ENCODE assay signal across 18 cellular contexts in the genomic region with DNA sequence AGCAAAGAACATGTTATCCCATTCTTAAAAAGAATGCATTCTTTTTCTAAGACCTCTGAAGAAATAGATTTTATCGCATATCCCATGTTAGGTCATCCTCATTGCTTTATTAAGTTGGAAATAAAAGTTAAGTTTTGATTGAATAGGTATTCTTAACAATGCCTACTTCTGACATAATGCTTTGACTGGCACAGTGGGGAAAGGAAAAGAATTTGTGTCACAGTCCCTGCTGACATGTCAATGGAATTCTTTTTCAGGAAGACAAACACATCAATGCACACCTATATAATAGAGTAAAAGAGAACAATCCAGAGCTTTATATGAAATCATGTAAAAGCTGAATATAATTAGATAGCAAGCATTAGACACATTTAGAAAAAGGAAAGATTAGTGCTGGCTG.
"Had no signal": no experiment of that assay in that cellular context is flagged by ENCODE, and none has a peak within 500 bp of the region (broad histone marks: within the 10 kb centered on the region; RNA-seq: fewer than 3 reads in every experiment).

No MANE protein-coding gene starts in this region.

- H3K9me3 ChIP-seq: tibial artery had no signal

- DNase-seq: activated CD4-positive, alpha-beta T cell treated with anti-CD3 and anti-CD28 coated beads for 4 hours; activated CD4-positive, alpha-beta T cell treated with anti-CD3 and anti-CD28 coated beads, Interleukin-2, amount 50 U/mL, for 48 hours; activated CD4-positive, CD25-positive, alpha-beta regulatory T cell; activated CD8-positive, alpha-beta memory T cell treated with anti-CD3 and anti-CD28 coated beads, Interleukin-2, amount 50 U/mL, for 48 hours; activated naive CD4-positive, alpha-beta T cell treated with anti-CD3 and anti-CD28 coated beads for 36 hours; activated naive CD8-positive, alpha-beta T cell treated with anti-CD3 and anti-CD28 coated beads, Interleukin-2, amount 10 ng/mL, durations not matched to agents 7 days and 5 days; activated T-cell treated with anti-CD3 and anti-CD28 coated beads, Interleukin-2, amount 50 U/mL, for 4 hours; amniotic stem cell; dermis blood vessel endothelial cell; effector CD8-positive, alpha-beta T cell; hippocampal formation; nephron progenitor cell; nucleus accumbens; retina; SW 1271; T-helper 17 cell; tibial artery had no signal

- ATAC-seq: activated T-cell treated with anti-CD3 and anti-CD28 coated beads, Interleukin-2, amount 50 U/mL, for 4 hours; esophagus mucosa; T-helper 17 cell had no signal

- H3K4me3 ChIP-seq: tibial artery had no signal

- H3K27me3 ChIP-seq: tibial artery had no signal
